In genomic region chr13:48410199-48410598, GRCh38 we compare ENCODE assay signal across 9 cellular contexts. TPM values are rescaled to one million over a fixed set of nuclear protein-coding genes. Genes with fewer than 3 reads are reported as not detected.
DNase-seq lines count a peak whose midpoint lies in the region; ATAC-seq and TF ChIP-seq lines count a peak whose summit lies in the region.
"Had no signal": no experiment of that assay in that cellular context is flagged by ENCODE, and none has a peak within 500 bp of the region (broad histone marks: within the 10 kb centered on the region; RNA-seq: fewer than 3 reads in every experiment).

No MANE protein-coding gene starts in this region.

- H3K9ac ChIP-seq in mammary epithelial cell (ENCODE audit: insufficient read depth, low read length) = peak overlapping the region; percentile 35

- H3K4me1 Mint-ChIP-seq in activated CD8-positive, alpha-beta memory T cell treated with anti-CD3 and anti-CD28 coated beads, Interleukin-2, amount 10 ng/mL, durations not matched to agents 7 days and 5 days = peaks cover 47% of the 10 kb centered on the region
- H3K4me1 Mint-ChIP-seq: memory B cell had no signal

- peaks cover 44% of the 10 kb centered on the region for H3K79me2 ChIP-seq in mammary epithelial cell (ENCODE audit: insufficient read depth, low read length)

- no peak for ATAC-seq in activated CD8-positive, alpha-beta memory T cell treated with anti-CD3 and anti-CD28 coated beads, Interleukin-2, amount 10 ng/mL, durations not matched to agents 7 days and 5 days
- ATAC-seq in right lobe of liver (peak in 3 of 4 donors; percentile 25 to 55 (median 36)), GM21786 (IDR thresholded peaks at IDR 0.05; ENCODE audit: unreplicated experiment) (no peak), HG03432 (IDR thresholded peaks at IDR 0.05; ENCODE audit: unreplicated experiment) (no peak)

- in situ Hi-C loops in mammary epithelial cell (cut with MboI; ENCODE audit: low sequenced_read_pairs in 2 of 2) = no loop called here

- TF ChIP-seq POLR2A in right lobe of liver (IDR thresholded peaks at IDR 0.05) = peak; percentile 25

- no peaks in the 10 kb centered on the region for H3K9me3 Mint-ChIP-seq in activated CD8-positive, alpha-beta memory T cell treated with anti-CD3 and anti-CD28 coated beads, Interleukin-2, amount 10 ng/mL, durations not matched to agents 7 days and 5 days (ENCODE audit: low read depth)
- H3K9me3 Mint-ChIP-seq: memory B cell had no signal

- peak overlapping the region; percentile 62 to 78 (median 67) for H3K4me3 ChIP-seq in mammary epithelial cell (replicated peaks in 1 of 3; ENCODE audit: insufficient read depth in 1 of 3, low read depth in 2 of 3, low read length in 3 of 3)
- H3K4me3 ChIP-seq in right lobe of liver = peak overlapping the region; percentile 37 to 57 (median 41)
- peak overlapping the region; percentile 12 for H3K4me3 ChIP-seq in thymus (ENCODE audit: low read length)

- no peaks in the 10 kb centered on the region for H4K20me1 ChIP-seq in mammary epithelial cell (ENCODE audit: insufficient read depth, low read length)

- no peak for DNase-seq in activated CD8-positive, alpha-beta memory T cell treated with anti-CD3 and anti-CD28 coated beads, Interleukin-2, amount 10 ng/mL, durations not matched to agents 7 days and 5 days
- DNase-seq in activated CD8-positive, alpha-beta memory T cell treated with anti-CD3 and anti-CD28 coated beads, Interleukin-2, amount 50 U/mL, for 48 hours = no peak
- peak; percentile 19 for DNase-seq in mammary epithelial cell
- DNase-seq in right lobe of liver = no peak
- no peak for DNase-seq in NOMO-1 treated with DMSO at 0.1 percent for 48 hours (lab: John Stamatoyannopoulos, UW; ENCODE audit: unreplicated experiment)

- no peaks in the 10 kb centered on the region for H3K4me1 ChIP-seq in mammary epithelial cell (ENCODE audit: insufficient read depth, low read length)
- H3K4me1 ChIP-seq in right lobe of liver = no peaks in the 10 kb centered on the region
- peaks cover 3% of the 10 kb centered on the region for H3K4me1 ChIP-seq in thymus (ENCODE audit: control insufficient read depth, insufficient read depth, low read length)

- no peaks in the 10 kb centered on the region for H3K27me3 Mint-ChIP-seq in activated CD8-positive, alpha-beta memory T cell treated with anti-CD3 and anti-CD28 coated beads, Interleukin-2, amount 10 ng/mL, durations not matched to agents 7 days and 5 days
- H3K27me3 Mint-ChIP-seq: memory B cell had no signal

- peak overlapping the region; percentile 82 for H3K4me2 ChIP-seq in mammary epithelial cell (ENCODE audit: insufficient read depth, low read depth, low read length)

- peak overlapping the region; percentile 66 for H3K27ac Mint-ChIP-seq in activated CD8-positive, alpha-beta memory T cell treated with anti-CD3 and anti-CD28 coated beads, Interleukin-2, amount 10 ng/mL, durations not matched to agents 7 days and 5 days
- H3K27ac Mint-ChIP-seq: memory B cell had no signal

- intact Hi-C loops in mammary epithelial cell (cut with micrococcal nuclease) (loop anchor here (5.0 kb wide), 4 partner anchors 78 to 173 kb away; partner anchors contain the start of gene RCBTB2), right lobe of liver (cut with DNase I) (no loop called here)

- no peaks in the 10 kb centered on the region for H3K36me3 ChIP-seq in mammary epithelial cell (ENCODE audit: insufficient read depth, low read length)
- H3K36me3 ChIP-seq in right lobe of liver = no peaks in the 10 kb centered on the region
- no peaks in the 10 kb centered on the region for H3K36me3 ChIP-seq in thymus (ENCODE audit: control insufficient read depth, insufficient read depth)

- H3K27ac ChIP-seq in mammary epithelial cell (ENCODE audit: insufficient read depth, low read depth, low read length) (peak overlapping the region; percentile 85), right lobe of liver (peak overlapping the region; percentile 48 to 82 (median 56)), thymus (ENCODE audit: low read depth) (no peak overlapping the region)

- peak overlapping the region; percentile 39 for H2AFZ ChIP-seq in mammary epithelial cell (ENCODE audit: low read depth, low read length)

- TF ChIP-seq CTCF in mammary epithelial cell (conservative IDR thresholded peaks at IDR 0.05 in 1 of 2, IDR thresholded peaks at IDR 0.05 in 1 of 2; ENCODE audit: extremely low read depth in 1 of 2, insufficient read depth in 1 of 2, low read depth in 1 of 2, low read length in 2 of 2) (no peak), right lobe of liver (IDR thresholded peaks at IDR 0.05) (no peak)

- 7% methylated on average over 5 of the region's 5 CpGs for WGBS in mammary epithelial cell (ENCODE audit: low coverage, missing lambda C conversion rate)
- WGBS in right lobe of liver (ENCODE audit: insufficient coverage, low coverage, low lambda C conversion rate, missing lambda C conversion rate) = 54% methylated on average over 5 of the region's 5 CpGs
- 48% methylated on average over 5 of the region's 5 CpGs for WGBS in thymus

- peak overlapping the region; percentile 95 for H3K4me3 Mint-ChIP-seq in activated CD8-positive, alpha-beta memory T cell treated with anti-CD3 and anti-CD28 coated beads, Interleukin-2, amount 10 ng/mL, durations not matched to agents 7 days and 5 days
- H3K4me3 Mint-ChIP-seq: memory B cell had no signal

- dilution Hi-C loops in mammary epithelial cell (cut with HindIII; ENCODE audit: low sequenced_read_pairs) = no loop called here

- H3K9me3 ChIP-seq in mammary epithelial cell (replicated peaks; ENCODE audit: insufficient read depth, low read length) = no peaks in the 10 kb centered on the region
- H3K9me3 ChIP-seq in right lobe of liver = no peaks in the 10 kb centered on the region
- no peaks in the 10 kb centered on the region for H3K9me3 ChIP-seq in thymus (ENCODE audit: control insufficient read depth)

- no TSS peak for BruUV-seq in mammary epithelial cell (replicated peaks; lab: Mats Ljungman, UMichigan)

- CTCF ChIA-PET in activated CD8-positive, alpha-beta memory T cell treated with anti-CD3 and anti-CD28 coated beads, Interleukin-2, amount 10 ng/mL, durations not matched to agents 7 days and 5 days (lab: Charles Lee) = no interaction called here
- CTCF ChIA-PET in mammary epithelial cell (lab: Charles Lee; ENCODE audit: low non-redundant PET) = no interaction called here

- H3K27me3 ChIP-seq in mammary epithelial cell (ENCODE audit: insufficient read depth, low read length) (no peaks in the 10 kb centered on the region), right lobe of liver (no peaks in the 10 kb centered on the region), thymus (ENCODE audit: control insufficient read depth, insufficient read depth) (no peaks in the 10 kb centered on the region)

- H3K36me3 Mint-ChIP-seq in activated CD8-positive, alpha-beta memory T cell treated with anti-CD3 and anti-CD28 coated beads, Interleukin-2, amount 10 ng/mL, durations not matched to agents 7 days and 5 days = peaks cover 50% of the 10 kb centered on the region

RNA-seq across cellular contexts. Expression of gene LPAR6, which starts 2.7 kb away (rescaled TPM):
- 10 to 100 TPM; 32.0 to 53.0 TPM for total RNA-seq in activated CD8-positive, alpha-beta memory T cell treated with anti-CD3 and anti-CD28 coated beads, Interleukin-2, amount 10 ng/mL, durations not matched to agents 7 days and 5 days
- total RNA-seq in mammary epithelial cell (10 to 100 TPM in 1 of 2 donors, 1 to 10 TPM in 1; 7.9 to 17.2 TPM), right lobe of liver (10 to 100 TPM in 2 of 6 experiments, 1 to 10 TPM in 4; 3.7 to 14.5 (median 5.9) TPM)
- polyA plus RNA-seq in mammary epithelial cell (2.9 TPM), thymus (157 TPM)
- polyA minus RNA-seq in mammary epithelial cell = 1.0 TPM

Comparison
In these comparisons a context has a peak if more than half of its experiments do, and no peak if none do; other contexts are left out.
1. ATAC-seq: peak in right lobe of liver (3 of 4); none in activated CD8-positive, alpha-beta memory T cell treated with anti-CD3 and anti-CD28 coated beads, Interleukin-2, amount 10 ng/mL, durations not matched to agents 7 days and 5 days (single experiment), GM21786 (single experiment) and HG03432 (single experiment).
2. H3K4me3 ChIP-seq: peak in every context shown above with its lines; median percentile 67 in mammary epithelial cell; 41 in right lobe of liver; 12 in thymus.